In the genomic region with DNA sequence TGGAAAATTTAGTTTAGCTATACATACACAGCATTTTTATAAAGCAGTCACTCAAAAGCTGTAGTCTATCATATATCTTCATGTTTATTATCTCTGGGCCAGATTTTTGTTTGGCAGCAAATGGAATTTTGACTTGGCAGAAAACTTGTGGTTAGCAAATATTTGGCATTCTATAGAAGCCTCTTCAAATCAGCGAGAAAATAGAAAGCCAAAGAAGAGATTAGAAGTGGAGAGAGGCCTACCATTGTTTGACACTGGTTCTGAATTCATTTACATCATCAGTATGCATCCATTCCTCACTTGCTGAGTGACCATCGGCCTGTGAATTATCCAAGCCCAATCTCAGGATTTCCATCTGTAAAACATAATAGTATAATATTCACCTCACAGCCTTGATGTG, we compare ENCODE assay signal across 19 cellular contexts.
"Had no signal": no experiment of that assay in that cellular context is flagged by ENCODE, and none has a peak within 500 bp of the region (broad histone marks: within the 10 kb centered on the region; RNA-seq: fewer than 3 reads in every experiment).

No MANE protein-coding gene starts in this region.

- DNase-seq: activated CD4-positive, alpha-beta T cell treated with anti-CD3 and anti-CD28 coated beads for 36 hours; activated CD8-positive, alpha-beta memory T cell treated with anti-CD3 and anti-CD28 coated beads, Interleukin-2, amount 50 U/mL, for 4 hours; activated CD8-positive, alpha-beta T cell treated with anti-CD3 and anti-CD28 coated beads for 36 hours; activated gamma-delta T cell treated with Interleukin-2 at 50 U/mL for 16 hours; amygdala; dorsolateral prefrontal cortex; endodermal cell; foreskin keratinocyte; glutamatergic neuron; hypothalamus; spleen; stimulated activated naive CD8-positive, alpha-beta T cell treated with anti-CD3 and anti-CD28 coated beads, Interleukin-15, amount 100 ng/mL, for 72 hours; T-helper 17 cell; upper lobe of right lung; WERI-Rb-1 had no signal

- H3K27me3 Mint-ChIP-seq: activated CD4-positive, alpha-beta T cell treated with anti-CD3 and anti-CD28 coated beads for 36 hours; activated CD8-positive, alpha-beta T cell treated with anti-CD3 and anti-CD28 coated beads for 36 hours; activated naive CD8-positive, alpha-beta T cell; stimulated activated naive CD8-positive, alpha-beta T cell treated with anti-CD3 and anti-CD28 coated beads, Interleukin-15, amount 100 ng/mL, for 72 hours; T-helper 17 cell had no signal

- H3K9me3 Mint-ChIP-seq: activated CD8-positive, alpha-beta T cell treated with anti-CD3 and anti-CD28 coated beads for 36 hours; endodermal cell; stimulated activated naive CD8-positive, alpha-beta T cell treated with anti-CD3 and anti-CD28 coated beads, Interleukin-15, amount 100 ng/mL, for 72 hours had no signal

- H3K4me3 Mint-ChIP-seq: activated CD4-positive, alpha-beta T cell treated with anti-CD3 and anti-CD28 coated beads for 36 hours; activated CD8-positive, alpha-beta T cell treated with anti-CD3 and anti-CD28 coated beads for 36 hours; activated naive CD8-positive, alpha-beta T cell; endodermal cell; mesothelial cell of epicardium; stimulated activated naive CD8-positive, alpha-beta T cell treated with anti-CD3 and anti-CD28 coated beads, Interleukin-15, amount 100 ng/mL, for 72 hours; T-helper 17 cell had no signal

- H3K9me3 ChIP-seq: breast epithelium, spleen, upper lobe of right lung had no signal

- H3K4me3 ChIP-seq: breast epithelium, dorsolateral prefrontal cortex, spleen, upper lobe of right lung had no signal

- H3K36me3 Mint-ChIP-seq: activated naive CD8-positive, alpha-beta T cell; mesothelial cell of epicardium had no signal

- H3K36me3 ChIP-seq: breast epithelium, spleen, upper lobe of right lung, WERI-Rb-1 had no signal

- H3K4me1 ChIP-seq: breast epithelium, foreskin keratinocyte, spleen, upper lobe of right lung had no signal

- ATAC-seq: activated CD4-positive, alpha-beta T cell treated with anti-CD3 and anti-CD28 coated beads for 36 hours; activated CD8-positive, alpha-beta T cell treated with anti-CD3 and anti-CD28 coated beads for 36 hours; foreskin keratinocyte; sciatic nerve; stimulated activated naive CD8-positive, alpha-beta T cell treated with anti-CD3 and anti-CD28 coated beads, Interleukin-15, amount 100 ng/mL, for 72 hours; T-helper 17 cell; upper lobe of right lung had no signal

- H3K4me1 Mint-ChIP-seq: activated CD4-positive, alpha-beta T cell treated with anti-CD3 and anti-CD28 coated beads for 36 hours; endodermal cell; stimulated activated naive CD8-positive, alpha-beta T cell treated with anti-CD3 and anti-CD28 coated beads, Interleukin-15, amount 100 ng/mL, for 72 hours; T-helper 17 cell had no signal

- H3K27ac Mint-ChIP-seq: activated CD4-positive, alpha-beta T cell treated with anti-CD3 and anti-CD28 coated beads for 36 hours; activated CD8-positive, alpha-beta T cell treated with anti-CD3 and anti-CD28 coated beads for 36 hours; activated naive CD8-positive, alpha-beta T cell; endodermal cell; mesothelial cell of epicardium; stimulated activated naive CD8-positive, alpha-beta T cell treated with anti-CD3 and anti-CD28 coated beads, Interleukin-15, amount 100 ng/mL, for 72 hours; T-helper 17 cell had no signal

- H3K27ac ChIP-seq: breast epithelium, dorsolateral prefrontal cortex, foreskin keratinocyte, spleen, upper lobe of right lung, WERI-Rb-1 had no signal

- H3K27me3 ChIP-seq: breast epithelium, foreskin keratinocyte, spleen, upper lobe of right lung had no signal
